12 cellular contexts compared by ENCODE assay signal in genomic region chr15:84099181-84099580, GRCh38.
DNase-seq lines count a peak whose midpoint lies in the region; ATAC-seq and TF ChIP-seq lines count a peak whose summit lies in the region.
"Had no signal": no experiment of that assay in that cellular context is flagged by ENCODE, and none has a peak within 500 bp of the region (broad histone marks: within the 10 kb centered on the region; RNA-seq: fewer than 3 reads in every experiment).

No MANE protein-coding gene starts in this region.

- H3K36me3 Mint-ChIP-seq in activated naive CD4-positive, alpha-beta T cell treated with anti-CD3 and anti-CD28 coated beads for 36 hours (ENCODE audit: low read depth), result no peaks in the 10 kb centered on the region

- no peak overlapping the region for H2AK5ac ChIP-seq in mesenchymal stem cell (ENCODE audit: low read length, severe bottlenecking)

- H3K79me1 ChIP-seq in mesenchymal stem cell (replicated peaks; ENCODE audit: low read length, poor library complexity, severe bottlenecking), result no peaks in the 10 kb centered on the region

- no peaks in the 10 kb centered on the region for H3K4me1 Mint-ChIP-seq in activated naive CD4-positive, alpha-beta T cell treated with anti-CD3 and anti-CD28 coated beads for 36 hours (ENCODE audit: low read depth)

- H3K4me3 ChIP-seq in mesenchymal stem cell (ENCODE audit: insufficient read depth in 1 of 2, low read depth in 1 of 2, low read length in 2 of 2) (no peak overlapping the region), vagina (no peak overlapping the region)
- H3K4me3 ChIP-seq: gastrocnemius medialis, SJSA1 had no signal

- H3K14ac ChIP-seq in mesenchymal stem cell (ENCODE audit: low read length in 2 of 2), result no peak overlapping the region

- H4K91ac ChIP-seq in mesenchymal stem cell (ENCODE audit: low read length), result no peak overlapping the region

- H3K4me1 ChIP-seq in mesenchymal stem cell (ENCODE audit: control insufficient read depth, insufficient read depth, low read depth, low read length) (no peaks in the 10 kb centered on the region), vagina (no peaks in the 10 kb centered on the region)
- H3K4me1 ChIP-seq: gastrocnemius medialis, SJSA1 had no signal

- H3K23ac ChIP-seq in mesenchymal stem cell (ENCODE audit: low read length in 2 of 2), result no peak overlapping the region

- H3K9me3 ChIP-seq in mesenchymal stem cell (ENCODE audit: control insufficient read depth, low read length) (no peaks in the 10 kb centered on the region), vagina (no peaks in the 10 kb centered on the region)
- H3K9me3 ChIP-seq: gastrocnemius medialis, SJSA1 had no signal

- peak; percentile 1 for DNase-seq in LHCN-M2 (ENCODE audit: low read depth)
- DNase-seq in astrocyte of the hippocampus (ENCODE audit: low read depth, low spot score), result peak; percentile 65
- DNase-seq in mesenchymal stem cell, result peak; percentile 9
- DNase-seq in vagina (ENCODE audit: extremely low spot score in 2 of 2), result no peak
- no peak for DNase-seq in activated naive CD4-positive, alpha-beta T cell treated with anti-CD3 and anti-CD28 coated beads for 36 hours
- no peak for DNase-seq in cerebellar nuclear complex (lab: John Stamatoyannopoulos, UW)
- DNase-seq: DMS153, gastrocnemius medialis, NCI-H1436 treated with DMSO at 0.1 percent for 48 hours had no signal

- H3K27me3 ChIP-seq in mesenchymal stem cell (ENCODE audit: control insufficient read depth in 1 of 2, insufficient read depth in 1 of 2, low read length in 2 of 2) (peaks cover 0 to 5% of the 10 kb centered on the region in 2 experiments), vagina (no peaks in the 10 kb centered on the region)
- H3K27me3 ChIP-seq: gastrocnemius medialis, SJSA1 had no signal

- no peak overlapping the region for H3K18ac ChIP-seq in mesenchymal stem cell (ENCODE audit: low read depth in 1 of 2, low read length in 2 of 2)

- H3K36me3 ChIP-seq in mesenchymal stem cell (ENCODE audit: control insufficient read depth in 1 of 2, insufficient read depth in 2 of 2, low read depth in 1 of 2, low read length in 2 of 2), result no peaks in the 10 kb centered on the region
- no peaks in the 10 kb centered on the region for H3K36me3 ChIP-seq in vagina
- H3K36me3 ChIP-seq: gastrocnemius medialis, SJSA1 had no signal

- intact Hi-C loops in vagina (cut with DNase I), result no loop called here
- intact Hi-C loops in activated naive CD4-positive, alpha-beta T cell treated with anti-CD3 and anti-CD28 coated beads for 36 hours (cut with micrococcal nuclease), result no loop called here

- H3K27ac ChIP-seq in mesenchymal stem cell (ENCODE audit: low read length, poor library complexity, severe bottlenecking) (no peak overlapping the region), vagina (no peak overlapping the region)
- H3K27ac ChIP-seq: gastrocnemius medialis, SJSA1 had no signal

- no peak overlapping the region for H3K4ac ChIP-seq in mesenchymal stem cell (ENCODE audit: low read depth in 1 of 2, low read length in 2 of 2)

- no peak overlapping the region for H3K9ac ChIP-seq in mesenchymal stem cell (ENCODE audit: low read length)

- CTCF ChIA-PET in activated naive CD4-positive, alpha-beta T cell treated with anti-CD3 and anti-CD28 coated beads for 36 hours (lab: Charles Lee), result no interaction called here

- H2BK12ac ChIP-seq in mesenchymal stem cell (ENCODE audit: low read length in 2 of 2), result no peak overlapping the region

- H2BK120ac ChIP-seq in mesenchymal stem cell (ENCODE audit: low read depth, low read length), result no peak overlapping the region

- 0% methylated on average over 1 of the region's 1 CpG for WGBS in mesenchymal stem cell

- TF ChIP-seq POLR2A in GM18505 (IDR thresholded peaks at IDR 0.05; ENCODE audit: borderline replicate concordance, extremely low read depth, insufficient read depth, insufficient read length) (no peak), vagina (IDR thresholded peaks at IDR 0.05) (no peak)

- no peak overlapping the region for H2BK15ac ChIP-seq in mesenchymal stem cell (ENCODE audit: low read depth, poor library complexity, severe bottlenecking)

- no peak overlapping the region for H3K27ac Mint-ChIP-seq in activated naive CD4-positive, alpha-beta T cell treated with anti-CD3 and anti-CD28 coated beads for 36 hours

- H3K4me3 Mint-ChIP-seq in activated naive CD4-positive, alpha-beta T cell treated with anti-CD3 and anti-CD28 coated beads for 36 hours, result no peak overlapping the region

- no peak for TF ChIP-seq CTCF in vagina (IDR thresholded peaks at IDR 0.05)

- H3K27me3 Mint-ChIP-seq in activated naive CD4-positive, alpha-beta T cell treated with anti-CD3 and anti-CD28 coated beads for 36 hours (ENCODE audit: low read depth), result peaks cover 2% of the 10 kb centered on the region

- no peak overlapping the region for H3K4me2 ChIP-seq in mesenchymal stem cell (ENCODE audit: low read length, poor library complexity, severe bottlenecking)

- H3K9me3 Mint-ChIP-seq in activated naive CD4-positive, alpha-beta T cell treated with anti-CD3 and anti-CD28 coated beads for 36 hours, result no peaks in the 10 kb centered on the region

- H4K8ac ChIP-seq in mesenchymal stem cell (ENCODE audit: low read length), result no peak overlapping the region

- peak; percentile 53 for ATAC-seq in GM18505 (IDR thresholded peaks at IDR 0.05; ENCODE audit: unreplicated experiment)
- no peak for ATAC-seq in GM21529 (IDR thresholded peaks at IDR 0.05; ENCODE audit: unreplicated experiment)
- ATAC-seq: gastrocnemius medialis had no signal

- H2BK5ac ChIP-seq in mesenchymal stem cell (ENCODE audit: low read depth, low read length, poor library complexity, severe bottlenecking), result no peak overlapping the region

- no peak overlapping the region for H2AFZ ChIP-seq in mesenchymal stem cell (ENCODE audit: low read depth, low read length)

Comparison
In these comparisons a context has a peak if more than half of its experiments do, and no peak if none do; other contexts are left out.
1. DNase-seq: peak in LHCN-M2 (single experiment), astrocyte of the hippocampus (single experiment) and mesenchymal stem cell (single experiment); none in vagina (0 of 2), activated naive CD4-positive, alpha-beta T cell treated with anti-CD3 and anti-CD28 coated beads for 36 hours (single experiment) and cerebellar nuclear complex (0 of 2).